10 cellular contexts compared by ENCODE assay signal in genomic region chr19:13078897-13079541, GRCh38. TPM values are rescaled to one million over a fixed set of nuclear protein-coding genes. Genes with fewer than 3 reads are reported as not detected.
DNase-seq lines count a peak whose midpoint lies in the region; ATAC-seq, FAIRE-seq and TF ChIP-seq lines count a peak whose summit lies in the region.
"Had no signal": no experiment of that assay in that cellular context is flagged by ENCODE, and none has a peak within 500 bp of the region (broad histone marks: within the 10 kb centered on the region; RNA-seq: fewer than 3 reads in every experiment).

No MANE protein-coding gene starts in this region.

- H3K4me1 ChIP-seq in Peyer's patch (peaks cover 0 to 40% (median 6%) of the 10 kb centered on the region in 4 donors), heart right ventricle (peaks cover 36 to 78% (median 48%) of the 10 kb centered on the region in 9 donors), small intestine (ENCODE audit: control insufficient read depth in 2 of 2, insufficient read depth in 1 of 2, low read depth in 1 of 2, low read length in 1 of 2) (peaks cover 7 to 9% of the 10 kb centered on the region in 2 donors)

- H3K27ac ChIP-seq in Peyer's patch = peak overlapping the region; percentile 17 to 82 (median 58)
- H3K27ac ChIP-seq in heart right ventricle = peak overlapping the region; percentile 53 to 87 (median 76)
- peak overlapping the region; percentile 45 to 86 for H3K27ac ChIP-seq in small intestine (ENCODE audit: low read depth in 1 of 2, low read length in 1 of 2)
- H3K27ac ChIP-seq: SJSA1 had no signal

- TF ChIP-seq CTCF in Peyer's patch (IDR thresholded peaks at IDR 0.05) = no peak
- no peak for TF ChIP-seq CTCF in heart right ventricle (IDR thresholded peaks at IDR 0.05)

- ATAC-seq in heart right ventricle (peak in 6 of 8 donors; percentile 28 to 78 (median 51)), HG03159 (IDR thresholded peaks at IDR 0.05; ENCODE audit: unreplicated experiment) (no peak)
- ATAC-seq: activated CD8-positive, alpha-beta T cell treated with anti-CD3 and anti-CD28 coated beads for 36 hours had no signal

- H3K4me3 ChIP-seq in Peyer's patch (no peak overlapping the region), heart right ventricle (peak overlapping the region in 1 of 10 donors; percentile 7), small intestine (ENCODE audit: low read depth in 1 of 2, low read length in 2 of 2) (no peak overlapping the region)
- H3K4me3 ChIP-seq: SJSA1 had no signal

- no peaks in the 10 kb centered on the region for H3K27me3 ChIP-seq in Peyer's patch
- H3K27me3 ChIP-seq in heart right ventricle = no peaks in the 10 kb centered on the region
- no peaks in the 10 kb centered on the region for H3K27me3 ChIP-seq in small intestine (ENCODE audit: control insufficient read depth in 2 of 2, insufficient read depth in 2 of 2, low read length in 2 of 2)
- H3K27me3 ChIP-seq: SJSA1 had no signal

- 49 to 53% methylated on average over 12 of the region's 12 CpGs for WGBS in heart right ventricle, 2 donors
- WGBS in small intestine, 3 donors = 30 to 50% (median 42%) methylated on average over 11 to 12 of the region's 12 CpGs

- peak; percentile 70 for DNase-seq in DMS79 (lab: John Stamatoyannopoulos, UW)
- DNase-seq in Peyer's patch = no peak
- peak in 1 of 2 donors; percentile 52 for DNase-seq in heart right ventricle
- peak; percentile 44 for DNase-seq in small intestine
- DNase-seq in inferior parietal cortex (ENCODE audit: extremely low spot score) = no peak
- no peak for DNase-seq in activated T-cell treated with anti-CD3 and anti-CD28 coated beads, Interleukin-2, amount 50 U/mL, for 48 hours
- no peak for DNase-seq in T-helper 9 cell
- DNase-seq: activated CD8-positive, alpha-beta T cell treated with anti-CD3 and anti-CD28 coated beads for 36 hours had no signal

- TF ChIP-seq POLR2A in Peyer's patch (IDR thresholded peaks at IDR 0.05) = no peak

- H3K9me3 ChIP-seq in Peyer's patch = no peaks in the 10 kb centered on the region
- no peaks in the 10 kb centered on the region for H3K9me3 ChIP-seq in heart right ventricle
- H3K9me3 ChIP-seq in small intestine (ENCODE audit: control insufficient read depth, low read depth) = no peaks in the 10 kb centered on the region
- H3K9me3 ChIP-seq: SJSA1 had no signal

- intact Hi-C loops in heart right ventricle (cut with DNase I) = loop anchor here in 4 of 10 donors (5.0 kb wide), 4 partner anchors 82 to 97 kb away; partner anchors contain the start of gene NFIX (in 1 of the 4)

- FAIRE-seq in small intestine (lab: Jason Lieb, UNC) = no peak

- H3K36me3 ChIP-seq in Peyer's patch (peaks cover 0 to 16% (median 0%) of the 10 kb centered on the region in 3 donors), heart right ventricle (peaks cover 0 to 81% (median 13%) of the 10 kb centered on the region in 9 donors), small intestine (ENCODE audit: control insufficient read depth in 2 of 2, insufficient read depth in 2 of 2, low read length in 2 of 2) (no peaks in the 10 kb centered on the region)

RNA-seq across cellular contexts. Expression of gene LYL1, which starts 23.6 kb away (rescaled TPM):
- total RNA-seq in Peyer's patch = 10 to 100 TPM in 1 of 4 donors, 1 to 10 TPM in 3; 1.2 to 21.5 (median 4.9) TPM
- 1 to 10 TPM; 3.4 to 9.9 (median 6.1) TPM for total RNA-seq in heart right ventricle
- polyA plus RNA-seq in heart right ventricle = 10 to 100 TPM; 11.5 to 13.0 TPM
- 1 to 10 TPM in 2 of 3 donors, under 1 TPM in 1; 0.67 to 8.9 (median 3.2) TPM for polyA plus RNA-seq in small intestine
- total RNA-seq: SJSA1 had no signal

RNA-seq across cellular contexts. Expression of gene TRMT1, which starts 37.5 kb away (rescaled TPM):
- total RNA-seq in Peyer's patch (10 to 100 TPM; 27.1 to 71.8 (median 28.3) TPM), heart right ventricle (10 to 100 TPM; 10.5 to 22.4 (median 14.2) TPM)
- polyA plus RNA-seq in heart right ventricle (10 to 100 TPM; 33.1 to 54.0 TPM), small intestine (10 to 100 TPM; 18.6 to 37.5 (median 26.8) TPM)

RNA-seq across cellular contexts. Expression of gene NACC1, which starts 39.0 kb away (rescaled TPM):
- total RNA-seq in Peyer's patch (10 to 100 TPM; 21.5 to 48.0 (median 37.1) TPM), heart right ventricle (10 to 100 TPM; 31.1 to 58.0 (median 35.1) TPM)
- polyA plus RNA-seq in heart right ventricle (10 to 100 TPM; 23.9 to 25.0 TPM), small intestine (10 to 100 TPM in 2 of 3 donors, 1 to 10 TPM in 1; 7.6 to 51.6 (median 14.3) TPM)

Comparison
In these comparisons a context has a peak if more than half of its experiments do, and no peak if none do; other contexts are left out.
1. DNase-seq: peak in DMS79 (single experiment) and small intestine (single experiment); none in Peyer's patch (0 of 3), inferior parietal cortex (single experiment), activated T-cell treated with anti-CD3 and anti-CD28 coated beads, Interleukin-2, amount 50 U/mL, for 48 hours (0 of 2) and T-helper 9 cell (single experiment).
2. Peak in every context shown above with its lines, with median percentiles within 50 percentile points of each other: H3K27ac ChIP-seq.